Comparison of ENCODE assay signal across 1 cellular context in the genomic region with DNA sequence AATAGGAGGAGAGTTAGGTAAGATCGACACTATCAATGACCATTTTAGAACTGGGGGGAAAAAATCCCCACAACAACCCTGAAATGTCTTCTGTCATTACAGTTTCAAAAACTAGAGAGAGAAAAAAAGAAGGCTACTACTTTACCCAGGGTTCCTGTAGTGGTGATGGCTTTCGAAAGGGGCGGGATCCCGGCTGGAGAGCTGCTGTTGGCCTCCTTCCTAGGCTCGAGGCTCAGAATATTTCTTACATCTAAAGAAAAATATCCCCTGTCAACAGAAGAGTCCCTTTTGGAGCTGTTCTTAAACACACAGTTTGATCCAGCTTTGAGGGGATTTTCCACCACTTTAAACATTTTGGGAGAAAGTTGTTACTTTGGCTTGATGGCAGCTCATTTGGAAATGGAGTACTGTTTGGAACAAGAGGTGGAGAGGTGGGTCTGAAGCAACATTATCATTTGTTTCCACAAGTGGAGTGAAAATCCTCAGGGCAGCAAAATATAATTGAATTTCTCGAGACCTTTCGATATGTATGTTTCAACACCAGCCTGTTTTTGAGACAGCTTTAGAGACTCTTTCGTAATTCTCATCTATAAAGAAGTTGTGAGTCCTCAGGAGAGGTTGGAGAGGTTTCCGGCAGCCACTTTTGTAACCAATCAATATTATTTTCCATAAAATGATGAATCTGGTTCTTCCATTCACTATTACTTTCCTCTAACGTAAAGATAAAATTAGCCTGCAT.
TF ChIP-seq lines count a peak whose summit lies in the region.

No MANE protein-coding gene starts in this region.

TF ChIP-seq in H1, 55 proteins besides CTCF, POLR2A, EP300 and RAD21:
- no peak for TF ChIP-seq SIRT6 (IDR thresholded peaks at IDR 0.05; ENCODE audit: low read length)
- TF ChIP-seq SRF (IDR thresholded peaks at IDR 0.05; ENCODE audit: low read depth, low read length), result no peak
- no peak for TF ChIP-seq EZH2 (IDR thresholded peaks at IDR 0.05; ENCODE audit: low read depth, low read length, severe bottlenecking)
- TF ChIP-seq SIX5 (IDR thresholded peaks at IDR 0.05; ENCODE audit: low read depth, low read length), result no peak
- TF ChIP-seq POLR2AphosphoS5 (IDR thresholded peaks at IDR 0.05; ENCODE audit: low read depth, low read length), result no peak
- TF ChIP-seq, protein P1, sequence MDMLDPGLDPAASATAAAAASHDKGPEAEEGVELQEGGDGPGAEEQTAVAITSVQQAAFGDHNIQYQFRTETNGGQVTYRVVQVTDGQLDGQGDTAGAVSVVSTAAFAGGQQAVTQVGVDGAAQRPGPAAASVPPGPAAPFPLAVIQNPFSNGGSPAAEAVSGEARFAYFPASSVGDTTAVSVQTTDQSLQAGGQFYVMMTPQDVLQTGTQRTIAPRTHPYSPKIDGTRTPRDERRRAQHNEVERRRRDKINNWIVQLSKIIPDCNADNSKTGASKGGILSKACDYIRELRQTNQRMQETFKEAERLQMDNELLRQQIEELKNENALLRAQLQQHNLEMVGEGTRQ (IDR thresholded peaks at IDR 0.05; ENCODE audit: low read length), result no peak
- TF ChIP-seq, protein P2, sequence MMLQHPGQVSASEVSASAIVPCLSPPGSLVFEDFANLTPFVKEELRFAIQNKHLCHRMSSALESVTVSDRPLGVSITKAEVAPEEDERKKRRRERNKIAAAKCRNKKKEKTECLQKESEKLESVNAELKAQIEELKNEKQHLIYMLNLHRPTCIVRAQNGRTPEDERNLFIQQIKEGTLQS (IDR thresholded peaks at IDR 0.05; ENCODE audit: insufficient read depth, low read depth, low read length), result no peak
- TF ChIP-seq CBX5 (IDR thresholded peaks at IDR 0.05; ENCODE audit: low read depth, low read length), result no peak
- TF ChIP-seq CREB1 (IDR thresholded peaks at IDR 0.05), result no peak
- TF ChIP-seq SP1 (IDR thresholded peaks at IDR 0.05; ENCODE audit: low read depth, low read length), result no peak
- no peak for TF ChIP-seq FOSL1 (IDR thresholded peaks at IDR 0.05; ENCODE audit: insufficient read depth, low read depth, low read length)
- TF ChIP-seq BCL11A (IDR thresholded peaks at IDR 0.05; ENCODE audit: low read depth in 2 of 2, low read length in 2 of 2), result no peak
- TF ChIP-seq EGR1 (IDR thresholded peaks at IDR 0.05; ENCODE audit: borderline replicate concordance, low read depth, low read length), result no peak
- TF ChIP-seq SAP30 (IDR thresholded peaks at IDR 0.05; ENCODE audit: insufficient read depth, insufficient replicate concordance, low read length), result no peak
- TF ChIP-seq KDM5A (IDR thresholded peaks at IDR 0.05; ENCODE audit: low read length), result no peak
- no peak for TF ChIP-seq CHD2 (IDR thresholded peaks at IDR 0.05; ENCODE audit: low read length)
- no peak for TF ChIP-seq YY1 (IDR thresholded peaks at IDR 0.05; ENCODE audit: low read depth, low read length)
- no peak for TF ChIP-seq RBBP5 (IDR thresholded peaks at IDR 0.05; ENCODE audit: borderline replicate concordance, low read depth, low read length)
- no peak for TF ChIP-seq JUN (IDR thresholded peaks at IDR 0.05; ENCODE audit: low read depth, low read length)
